ENCODE assay signal across 10 cellular contexts in the genomic region with DNA sequence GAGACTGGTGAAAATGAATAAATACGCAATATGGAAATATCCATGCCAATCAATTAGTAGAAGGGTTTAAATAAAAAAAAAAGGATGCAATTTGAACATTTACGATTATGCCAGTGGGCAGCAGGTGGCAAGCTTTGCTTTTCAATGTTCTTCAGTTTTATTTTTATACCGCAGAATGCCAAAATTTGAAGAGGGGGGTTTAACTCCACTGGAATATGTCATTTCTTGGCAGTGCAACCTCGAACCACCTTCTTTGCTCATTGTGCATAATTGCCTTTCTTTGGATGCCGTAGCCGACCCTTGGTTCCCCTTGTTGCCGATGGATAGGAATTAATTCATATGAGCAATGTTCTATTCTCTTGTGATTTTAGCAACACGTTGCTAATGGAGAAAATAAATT.
DNase-seq lines count a peak whose midpoint lies in the region; ATAC-seq and TF ChIP-seq lines count a peak whose summit lies in the region.
"Had no signal": no experiment of that assay in that cellular context is flagged by ENCODE, and none has a peak within 500 bp of the region (broad histone marks: within the 10 kb centered on the region; RNA-seq: fewer than 3 reads in every experiment).

No MANE protein-coding gene starts in this region.

- H3K27ac ChIP-seq in Panc1 (ENCODE audit: low read length) (no peak overlapping the region), psoas muscle (no peak overlapping the region), colonic mucosa (no peak overlapping the region)
- H3K27ac ChIP-seq: epithelial cell of prostate had no signal

- no peaks in the 10 kb centered on the region for H3K9me3 ChIP-seq in Panc1 (ENCODE audit: control insufficient read depth, insufficient read depth, low read depth, low read length)
- H3K9me3 ChIP-seq in psoas muscle = no peaks in the 10 kb centered on the region
- no peaks in the 10 kb centered on the region for H3K9me3 ChIP-seq in colonic mucosa

- POLR2A ChIA-PET in Panc1 (lab: Charles Lee) = interaction anchor here (0.6 kb wide), 1 partner anchor 546 kb away, joined by 3 read pairs; no protein-coding TSS in a partner anchor

- peak; percentile 58 for TF ChIP-seq CTCF in Panc1 (IDR thresholded peaks at IDR 0.05)
- peak; percentile 57 for TF ChIP-seq CTCF in fibroblast of mammary gland (conservative IDR thresholded peaks at IDR 0.05; ENCODE audit: control insufficient read depth, insufficient read depth, low read depth, low read length)
- TF ChIP-seq CTCF in psoas muscle (IDR thresholded peaks at IDR 0.05) = peak; percentile 53
- no peak for TF ChIP-seq CTCF in colonic mucosa (IDR thresholded peaks at IDR 0.05)

- H3K27me3 ChIP-seq in Panc1 (ENCODE audit: control insufficient read depth, insufficient read depth, low read length) (no peaks in the 10 kb centered on the region), psoas muscle (ENCODE audit: insufficient read depth in 3 of 3, low read length in 2 of 3) (no peaks in the 10 kb centered on the region), colonic mucosa (no peaks in the 10 kb centered on the region)

- H3K36me3 ChIP-seq in Panc1 (ENCODE audit: control insufficient read depth, insufficient read depth, low read length) = no peaks in the 10 kb centered on the region
- H3K36me3 ChIP-seq in psoas muscle (ENCODE audit: insufficient read depth in 1 of 2, low read depth in 1 of 2) = no peaks in the 10 kb centered on the region
- no peaks in the 10 kb centered on the region for H3K36me3 ChIP-seq in colonic mucosa

- H3K4me3 ChIP-seq in Panc1 (ENCODE audit: low read depth in 2 of 2, low read length in 2 of 2) = 0 out of 4 replicates have a peak overlapping the region, but pooled peaks of 1 of the 2 experiments have one; percentile 2
- no peak overlapping the region for H3K4me3 ChIP-seq in fibroblast of mammary gland (ENCODE audit: control insufficient read depth, low read depth, low read length)
- peak overlapping the region; percentile 49 for H3K4me3 ChIP-seq in psoas muscle
- H3K4me3 ChIP-seq in colonic mucosa = no peak overlapping the region

- BruUV-seq in Panc1 (replicated peaks; lab: Mats Ljungman, UMichigan) = no TSS peak

- ATAC-seq in Panc1 = no peak
- peak; percentile 42 to 82 (median 48) for ATAC-seq in psoas muscle
- no peak for ATAC-seq in GM19463 (IDR thresholded peaks at IDR 0.05; ENCODE audit: unreplicated experiment)

- 15 to 36% (median 17%) methylated on average over 8 of the region's 8 CpGs for WGBS in psoas muscle, 3 donors

- no peak overlapping the region for H3K9ac ChIP-seq in colonic mucosa (ENCODE audit: low read depth in 2 of 2, low read length in 2 of 2)

- in situ Hi-C loops in Panc1 (cut with HindIII; ENCODE audit: low pct_unique_long_range_greater_than_20kb, low sequenced_read_pairs) = no loop called here

- CTCF ChIA-PET in Panc1 (lab: Charles Lee) = interaction anchor here (1.0 kb wide), 2 partner anchors 338 to 361 kb away, joined by 3 read pairs; no protein-coding TSS in a partner anchor

- intact Hi-C loops in Panc1 (cut with micrococcal nuclease; ENCODE audit: unreplicated experiment) (loop anchor here (5.0 kb wide), 3 partner anchors 238 to 338 kb away; no protein-coding TSS in a partner anchor), psoas muscle (cut with DNase I) (loop anchor here (5.0 to 10.0 kb wide), 6 partner anchors 238 to 410 kb away; no protein-coding TSS in a partner anchor), colonic mucosa (cut with DNase I) (loop anchor here (5.0 to 10.0 kb wide), 5 partner anchors 92 to 480 kb away; no protein-coding TSS in a partner anchor)

- DNase-seq in EL (peak; percentile 41), Panc1 (ENCODE audit: low read depth, low spot score) (no peak), fibroblast of mammary gland (ENCODE audit: low read depth) (peak; percentile 80), psoas muscle (no peak), SHP77 treated with DMSO at 0.1 percent for 48 hours (lab: John Stamatoyannopoulos, UW) (no peak), colonic mucosa (no peak), NCI-H1417 treated with DMSO at 0.1 percent for 48 hours (lab: John Stamatoyannopoulos, UW) (no peak)
- DNase-seq: trophoblast cell had no signal

- no peaks in the 10 kb centered on the region for H3K4me1 ChIP-seq in Panc1 (ENCODE audit: control insufficient read depth, insufficient read depth, low read length)
- peaks cover 7% of the 10 kb centered on the region for H3K4me1 ChIP-seq in psoas muscle
- H3K4me1 ChIP-seq in colonic mucosa = no peaks in the 10 kb centered on the region

Comparison
In these comparisons a context has a peak if more than half of its experiments do, and no peak if none do; other contexts are left out.
1. DNase-seq: peak in EL (single experiment) and fibroblast of mammary gland (single experiment); none in Panc1 (single experiment), psoas muscle (0 of 2), SHP77 treated with DMSO at 0.1 percent for 48 hours (single experiment), colonic mucosa (single experiment) and NCI-H1417 treated with DMSO at 0.1 percent for 48 hours (single experiment).
2. ATAC-seq: peak in psoas muscle (4 of 4); none in Panc1 (single experiment) and GM19463 (single experiment).